In the genomic region with DNA sequence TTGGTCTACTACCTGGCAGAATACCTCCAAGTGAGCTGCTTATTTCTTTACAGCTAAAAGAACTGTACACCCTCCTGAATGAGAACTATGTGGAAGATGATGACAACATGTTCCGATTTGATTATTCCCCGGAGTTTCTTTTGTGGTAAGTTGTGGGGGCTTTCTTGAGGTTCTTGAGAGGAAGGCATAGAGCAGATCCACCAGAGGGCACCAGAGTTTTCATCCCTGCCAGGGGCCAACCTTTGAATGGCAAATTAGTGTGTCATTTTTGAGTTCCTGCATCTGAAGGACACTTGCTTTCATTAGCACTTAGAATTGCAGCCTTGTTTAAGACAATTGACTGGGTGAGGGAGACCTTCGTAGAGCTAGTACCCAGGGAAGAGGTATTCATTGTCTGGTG, we compare ENCODE assay signal across 7 cellular contexts. TPM values are rescaled to one million over a fixed set of nuclear protein-coding genes. Genes with fewer than 3 reads are reported as not detected.
DNase-seq lines count a peak whose midpoint lies in the region; FAIRE-seq and TF ChIP-seq lines count a peak whose summit lies in the region.

No MANE protein-coding gene starts in this region.

- H3K4me2 ChIP-seq in OCI-LY1 (ENCODE audit: low read length): no peak overlapping the region

- H3K4me1 ChIP-seq in OCI-LY1 (ENCODE audit: insufficient read depth, low read length, severe bottlenecking) (peaks cover 19% of the 10 kb centered on the region), skeletal muscle tissue (ENCODE audit: control insufficient read depth in 3 of 3, insufficient read depth in 3 of 3, low read length in 3 of 3) (peaks cover 42 to 53% (median 52%) of the 10 kb centered on the region in 3 donors)

- TF ChIP-seq POLR2A in GM12892 (IDR thresholded peaks at IDR 0.05; ENCODE audit: low read depth, low read length): no peak

- no peak overlapping the region for H3K27ac Mint-ChIP-seq in activated CD4-positive, alpha-beta T cell treated with anti-CD3 and anti-CD28 coated beads, Interleukin-2, amount 10 ng/mL, durations not matched to agents 24 days and 14 days

- no peak overlapping the region for H3K4me3 Mint-ChIP-seq in activated CD4-positive, alpha-beta T cell treated with anti-CD3 and anti-CD28 coated beads, Interleukin-2, amount 10 ng/mL, durations not matched to agents 24 days and 14 days

- no peaks in the 10 kb centered on the region for H3K9me3 ChIP-seq in OCI-LY1 (ENCODE audit: low read length)
- no peaks in the 10 kb centered on the region for H3K9me3 ChIP-seq in skeletal muscle tissue (ENCODE audit: control insufficient read depth in 3 of 3, low read length in 3 of 3)

- no peaks in the 10 kb centered on the region for H3K79me2 ChIP-seq in OCI-LY1 (ENCODE audit: insufficient read depth, low read length)

- H3K27me3 ChIP-seq in OCI-LY1 (ENCODE audit: insufficient read depth, low read length) (no peaks in the 10 kb centered on the region), skeletal muscle tissue (ENCODE audit: control insufficient read depth in 3 of 3, insufficient read depth in 3 of 3, low read length in 3 of 3) (no peaks in the 10 kb centered on the region)

- peaks cover 3% of the 10 kb centered on the region for H3K4me1 Mint-ChIP-seq in activated CD4-positive, alpha-beta T cell treated with anti-CD3 and anti-CD28 coated beads, Interleukin-2, amount 10 ng/mL, durations not matched to agents 24 days and 14 days

- H2AFZ ChIP-seq in OCI-LY1 (ENCODE audit: low read length): no peak overlapping the region

- H3F3A ChIP-seq in OCI-LY1 (ENCODE audit: insufficient read depth, low read length): no peaks in the 10 kb centered on the region

- no peak overlapping the region for H3K9ac ChIP-seq in OCI-LY1 (ENCODE audit: low read length)
- peak overlapping the region in 2 of 3 donors; percentile 5 to 42 for H3K9ac ChIP-seq in skeletal muscle tissue (ENCODE audit: low read depth in 1 of 3, low read length in 3 of 3)

- H3K9me2 ChIP-seq in OCI-LY1 (ENCODE audit: low read depth, low read length): no peaks in the 10 kb centered on the region

- intact Hi-C loops in activated CD4-positive, alpha-beta T cell treated with anti-CD3 and anti-CD28 coated beads, Interleukin-2, amount 10 ng/mL, durations not matched to agents 24 days and 14 days (cut with micrococcal nuclease): no loop called here

- FAIRE-seq in GM12892 (lab: Jason Lieb, UNC): peak; percentile 9

- H3K27ac ChIP-seq in OCI-LY1 (ENCODE audit: low read depth, low read length, poor library complexity, severe bottlenecking) (no peak overlapping the region), skeletal muscle tissue (ENCODE audit: low read depth, low read length) (no peak overlapping the region)

- H3K36me3 ChIP-seq in OCI-LY1 (ENCODE audit: insufficient read depth, low read length): peaks cover 89% of the 10 kb centered on the region
- H3K36me3 ChIP-seq in skeletal muscle tissue (ENCODE audit: control insufficient read depth in 3 of 3, insufficient read depth in 3 of 3, low read length in 3 of 3): peaks cover 44 to 53% (median 52%) of the 10 kb centered on the region in 3 donors

- DNase-seq in GM12892 (ENCODE audit: insufficient read length) (no peak), epithelial cell of proximal tubule (ENCODE audit: low read depth) (no peak), middle frontal gyrus (ENCODE audit: extremely low spot score, low spot score) (no peak)
- no peak for DNase-seq in activated effector memory CD4-positive, alpha-beta T cell treated with anti-CD3 and anti-CD28 coated beads, Interleukin-2, amount 50 U/mL, for 16 hours
- no peak for DNase-seq in activated CD4-positive, alpha-beta T cell treated with anti-CD3 and anti-CD28 coated beads, Interleukin-2, amount 10 ng/mL, durations not matched to agents 24 days and 14 days

- H3K27me3 Mint-ChIP-seq in activated CD4-positive, alpha-beta T cell treated with anti-CD3 and anti-CD28 coated beads, Interleukin-2, amount 10 ng/mL, durations not matched to agents 24 days and 14 days: no peaks in the 10 kb centered on the region

- no peaks in the 10 kb centered on the region for H4K20me1 ChIP-seq in OCI-LY1 (ENCODE audit: insufficient read depth, low read length)

- no peaks in the 10 kb centered on the region for H3K9me3 Mint-ChIP-seq in activated CD4-positive, alpha-beta T cell treated with anti-CD3 and anti-CD28 coated beads, Interleukin-2, amount 10 ng/mL, durations not matched to agents 24 days and 14 days

- H3K4me3 ChIP-seq in OCI-LY1 (ENCODE audit: low read depth, low read length, poor library complexity, severe bottlenecking) (no peak overlapping the region), epithelial cell of proximal tubule (ENCODE audit: low read depth, low read length) (no peak overlapping the region), skeletal muscle tissue (ENCODE audit: low read length in 3 of 3) (no peak overlapping the region)

- peaks cover 62% of the 10 kb centered on the region for H3K36me3 Mint-ChIP-seq in activated CD4-positive, alpha-beta T cell treated with anti-CD3 and anti-CD28 coated beads, Interleukin-2, amount 10 ng/mL, durations not matched to agents 24 days and 14 days (ENCODE audit: low read depth)

- TF ChIP-seq CTCF in OCI-LY1 (IDR thresholded peaks at IDR 0.05; ENCODE audit: low read length): peak; percentile 72
- peak; percentile 82 for TF ChIP-seq CTCF in epithelial cell of proximal tubule (conservative IDR thresholded peaks at IDR 0.05; ENCODE audit: low read depth, low read length)

RNA-seq across cellular contexts. Expression of a gene that starts 35.0 kb away (rescaled TPM):
- 74.6 TPM for polyA plus RNA-seq in GM12892 (2012; ENCODE audit: missing spikeins)
- total RNA-seq in epithelial cell of proximal tubule (81.9 and 82.5 TPM in 2 replicates), skeletal muscle tissue (35.5 TPM)
- 176 and 182 TPM in 2 replicates for total RNA-seq in activated CD4-positive, alpha-beta T cell treated with anti-CD3 and anti-CD28 coated beads, Interleukin-2, amount 10 ng/mL, durations not matched to agents 24 days and 14 days

RNA-seq across cellular contexts. Expression of a gene that starts 36.2 kb away (rescaled TPM):
- 0.17 TPM for polyA plus RNA-seq in GM12892 (2012; ENCODE audit: missing spikeins)
- 46.0 and 107 TPM in 2 replicates for total RNA-seq in epithelial cell of proximal tubule
- total RNA-seq in skeletal muscle tissue: 12.0 TPM
- total RNA-seq in activated CD4-positive, alpha-beta T cell treated with anti-CD3 and anti-CD28 coated beads, Interleukin-2, amount 10 ng/mL, durations not matched to agents 24 days and 14 days: 4.9 and 5.8 TPM in 2 replicates

RNA-seq across cellular contexts. Expression of a gene that starts 39.3 kb away (rescaled TPM):
- 6.1 TPM for polyA plus RNA-seq in GM12892 (2012; ENCODE audit: missing spikeins)
- total RNA-seq in epithelial cell of proximal tubule (4.5 and 11.3 TPM in 2 replicates), skeletal muscle tissue (3.1 TPM)
- total RNA-seq in activated CD4-positive, alpha-beta T cell treated with anti-CD3 and anti-CD28 coated beads, Interleukin-2, amount 10 ng/mL, durations not matched to agents 24 days and 14 days: 13.5 and 14.7 TPM in 2 replicates

RNA-seq across cellular contexts. Expression of a gene that starts 44.7 kb away (rescaled TPM):
- 18.1 TPM for polyA plus RNA-seq in GM12892 (2012; ENCODE audit: missing spikeins)
- total RNA-seq in epithelial cell of proximal tubule: 40.4 and 44.4 TPM in 2 replicates
- total RNA-seq in skeletal muscle tissue: 20.9 TPM
- 24.6 and 25.4 TPM in 2 replicates for total RNA-seq in activated CD4-positive, alpha-beta T cell treated with anti-CD3 and anti-CD28 coated beads, Interleukin-2, amount 10 ng/mL, durations not matched to agents 24 days and 14 days

RNA-seq across cellular contexts. Expression of a gene that starts 52.1 kb away (rescaled TPM):
- polyA plus RNA-seq in GM12892 (2012; ENCODE audit: missing spikeins): 11.4 TPM
- total RNA-seq in epithelial cell of proximal tubule (11.0 and 20.3 TPM in 2 replicates), skeletal muscle tissue (14.6 TPM)
- total RNA-seq in activated CD4-positive, alpha-beta T cell treated with anti-CD3 and anti-CD28 coated beads, Interleukin-2, amount 10 ng/mL, durations not matched to agents 24 days and 14 days: 47.3 and 48.0 TPM in 2 replicates
